Comparison of ENCODE assay signal across 14 cellular contexts in genomic region chr20:50824137-50824536, GRCh38. TPM values are rescaled to one million over a fixed set of nuclear protein-coding genes. Genes with fewer than 3 reads are reported as not detected.
DNase-seq lines count a peak whose midpoint lies in the region; ATAC-seq and TF ChIP-seq lines count a peak whose summit lies in the region.
"Had no signal": no experiment of that assay in that cellular context is flagged by ENCODE, and none has a peak within 500 bp of the region (broad histone marks: within the 10 kb centered on the region; RNA-seq: fewer than 3 reads in every experiment).

No MANE protein-coding gene starts in this region.

- H3K36me3 ChIP-seq in mesenchymal stem cell (ENCODE audit: control insufficient read depth in 1 of 2, insufficient read depth in 2 of 2, low read depth in 1 of 2, low read length in 2 of 2): peaks cover 2 to 9% of the 10 kb centered on the region in 2 experiments

- no peak overlapping the region for H3K9ac ChIP-seq in mesenchymal stem cell (ENCODE audit: low read length)

- H2BK15ac ChIP-seq in mesenchymal stem cell (ENCODE audit: low read depth, poor library complexity, severe bottlenecking): no peak overlapping the region

- in situ Hi-C loops in astrocyte of the spinal cord (cut with HindIII; ENCODE audit: low sequenced_read_pairs): no loop called here

- no peak overlapping the region for H4K8ac ChIP-seq in mesenchymal stem cell (ENCODE audit: low read length)

- DNase-seq in right cardiac atrium (peak; percentile 65 to 74 (median 69)), cardiac septum (ENCODE audit: low spot score) (no peak), astrocyte of the spinal cord (ENCODE audit: low read depth, low spot score) (peak; percentile 71), mesenchymal stem cell (peak; percentile 7), NCI-H1436 (lab: John Stamatoyannopoulos, UW) (no peak)
- DNase-seq in activated naive CD4-positive, alpha-beta T cell treated with Interleukin-2 at 50 U/mL for 16 hours: no peak
- DNase-seq in stimulated activated naive CD8-positive, alpha-beta T cell treated with anti-CD3 and anti-CD28 coated beads, Interleukin-15, Interleukin-2, amounts not matched to agents 100 U/mL and 50 U/mL, for 24 hours: no peak
- DNase-seq: activated CD4-positive, alpha-beta T cell treated with anti-CD3 and anti-CD28 coated beads, Interleukin-2, amount 50 U/mL, for 4 hours; C1 segment of cervical spinal cord; NCI-H2171 had no signal

- peaks cover 11% of the 10 kb centered on the region for H3K79me1 ChIP-seq in mesenchymal stem cell (replicated peaks; ENCODE audit: low read length, poor library complexity, severe bottlenecking)

- no peaks in the 10 kb centered on the region for H3K4me1 ChIP-seq in right cardiac atrium (ENCODE audit: control insufficient read depth, insufficient read depth, low read length)
- peaks cover 10% of the 10 kb centered on the region for H3K4me1 ChIP-seq in mesenchymal stem cell (ENCODE audit: control insufficient read depth, insufficient read depth, low read depth, low read length)

- no peak for TF ChIP-seq CTCF in astrocyte of the spinal cord (IDR thresholded peaks at IDR 0.05; ENCODE audit: low read depth, low read length)

- H2AFZ ChIP-seq in mesenchymal stem cell (ENCODE audit: low read depth, low read length): no peak overlapping the region

- no peak overlapping the region for H2BK120ac ChIP-seq in mesenchymal stem cell (ENCODE audit: low read depth, low read length)

- no peak overlapping the region for H2BK5ac ChIP-seq in mesenchymal stem cell (ENCODE audit: low read depth, low read length, poor library complexity, severe bottlenecking)

- H3K27me3 ChIP-seq in right cardiac atrium (ENCODE audit: control insufficient read depth, insufficient read depth): no peaks in the 10 kb centered on the region
- no peaks in the 10 kb centered on the region for H3K27me3 ChIP-seq in mesenchymal stem cell (ENCODE audit: control insufficient read depth in 1 of 2, insufficient read depth in 1 of 2, low read length in 2 of 2)

- H3K27ac ChIP-seq in right cardiac atrium (ENCODE audit: low read length): no peak overlapping the region
- H3K27ac ChIP-seq in mesenchymal stem cell (ENCODE audit: low read length, poor library complexity, severe bottlenecking): no peak overlapping the region
- H3K27ac ChIP-seq: SK-N-MC had no signal

- H4K91ac ChIP-seq in mesenchymal stem cell (ENCODE audit: low read length): no peak overlapping the region

- H3K14ac ChIP-seq in mesenchymal stem cell (ENCODE audit: low read length in 2 of 2): no peak overlapping the region

- H2AK5ac ChIP-seq in mesenchymal stem cell (ENCODE audit: low read length, severe bottlenecking): no peak overlapping the region

- H3K4me3 ChIP-seq in right cardiac atrium (ENCODE audit: low read length): no peak overlapping the region
- no peak overlapping the region for H3K4me3 ChIP-seq in astrocyte of the spinal cord (ENCODE audit: low read depth, low read length)
- H3K4me3 ChIP-seq in mesenchymal stem cell (ENCODE audit: insufficient read depth in 1 of 2, low read depth in 1 of 2, low read length in 2 of 2): no peak overlapping the region
- H3K4me3 ChIP-seq: SK-N-MC had no signal

- ATAC-seq in right cardiac atrium (peak; percentile 48 to 50), HG03139 (IDR thresholded peaks at IDR 0.05; ENCODE audit: unreplicated experiment) (no peak)
- ATAC-seq in stimulated activated naive CD8-positive, alpha-beta T cell treated with anti-CD3 and anti-CD28 coated beads, Interleukin-15, Interleukin-2, amounts not matched to agents 100 U/mL and 50 U/mL, for 24 hours: no peak
- ATAC-seq: esophagus mucosa, HepG2 had no signal

- peak overlapping the region in 1 of 2 experiments; percentile 13 for H3K4ac ChIP-seq in mesenchymal stem cell (ENCODE audit: low read depth in 1 of 2, low read length in 2 of 2)

- no peak overlapping the region for H3K4me2 ChIP-seq in mesenchymal stem cell (ENCODE audit: low read length, poor library complexity, severe bottlenecking)

- no peak overlapping the region for H3K23ac ChIP-seq in mesenchymal stem cell (ENCODE audit: low read length in 2 of 2)

- WGBS in right cardiac atrium: 45% methylated on average over 3 of the region's 3 CpGs
- 82% methylated on average over 3 of the region's 3 CpGs for WGBS in mesenchymal stem cell

- no peak overlapping the region for H2BK12ac ChIP-seq in mesenchymal stem cell (ENCODE audit: low read length in 2 of 2)

- H3K9me3 ChIP-seq in right cardiac atrium (ENCODE audit: control insufficient read depth, low read length) (no peaks in the 10 kb centered on the region), mesenchymal stem cell (ENCODE audit: control insufficient read depth, low read length) (no peaks in the 10 kb centered on the region)

- H3K18ac ChIP-seq in mesenchymal stem cell (ENCODE audit: low read depth in 1 of 2, low read length in 2 of 2): no peak overlapping the region

- intact Hi-C loops in right cardiac atrium (cut with DNase I): no loop called here
- intact Hi-C loops in cardiac septum (cut with DNase I): no loop called here

RNA-seq across cellular contexts. Expression of gene BCAS4, which starts 29.3 kb away (rescaled TPM):
- 1 to 10 TPM; 1.6 to 3.5 (median 2.2) TPM for total RNA-seq in right cardiac atrium
- 2.4 TPM for polyA plus RNA-seq in right cardiac atrium
- total RNA-seq in cardiac septum: 3.0 TPM
- 6.6 TPM for polyA plus RNA-seq in mesenchymal stem cell (2013, experiment 1 of 2)
- 7.8 TPM for polyA plus RNA-seq in mesenchymal stem cell (2013, experiment 2 of 2)

Comparison
In these comparisons a context has a peak if more than half of its experiments do, and no peak if none do; other contexts are left out.
1. DNase-seq: peak in right cardiac atrium (3 of 3), astrocyte of the spinal cord (single experiment) and mesenchymal stem cell (single experiment); none in cardiac septum (single experiment), activated naive CD4-positive, alpha-beta T cell treated with Interleukin-2 at 50 U/mL for 16 hours (single experiment), stimulated activated naive CD8-positive, alpha-beta T cell treated with anti-CD3 and anti-CD28 coated beads, Interleukin-15, Interleukin-2, amounts not matched to agents 100 U/mL and 50 U/mL, for 24 hours (single experiment) and NCI-H1436 (single experiment).
2. ATAC-seq: peak in right cardiac atrium (2 of 2); none in HG03139 (single experiment) and stimulated activated naive CD8-positive, alpha-beta T cell treated with anti-CD3 and anti-CD28 coated beads, Interleukin-15, Interleukin-2, amounts not matched to agents 100 U/mL and 50 U/mL, for 24 hours (single experiment).